Comparison of ENCODE assay signal across 1 cellular context in the genomic region with DNA sequence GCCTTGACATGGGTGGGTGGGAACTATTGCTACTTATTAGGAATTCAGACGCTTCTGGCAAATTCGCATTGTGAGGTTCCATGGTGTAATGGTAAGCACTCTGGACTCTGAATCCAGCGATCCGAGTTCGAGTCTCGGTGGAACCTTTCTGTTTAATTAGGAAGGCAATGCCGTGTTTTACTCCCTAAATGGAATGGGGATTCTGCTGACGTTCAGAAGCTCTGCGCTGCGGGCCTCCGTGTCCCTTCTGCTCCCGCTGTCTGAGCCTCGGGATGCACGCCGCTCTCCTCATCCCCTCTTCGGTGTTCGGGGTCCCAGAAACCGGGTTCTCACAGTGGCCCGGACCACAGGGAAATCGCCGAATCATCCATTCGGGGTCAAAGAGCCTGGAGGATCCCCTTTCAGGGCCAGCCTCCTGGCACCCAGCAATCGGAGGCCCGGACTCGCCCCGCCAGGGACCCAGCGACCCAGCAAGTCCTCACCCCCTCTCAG.
TF ChIP-seq lines count a peak whose summit lies in the region.

No MANE protein-coding gene starts in this region.

TF ChIP-seq in HCT116, 20 proteins besides CTCF, POLR2A, EP300 and RAD21:
- TF ChIP-seq CEBPB (IDR thresholded peaks at IDR 0.05; ENCODE audit: low read depth) (no peak), YY1 (IDR thresholded peaks at IDR 0.05; ENCODE audit: extremely low read depth, insufficient replicate concordance, low read depth, low read length) (no peak), EGR1 (IDR thresholded peaks at IDR 0.05; ENCODE audit: low read depth) (no peak), ZNF274 (IDR thresholded peaks at IDR 0.05; ENCODE audit: low read depth, low read length) (no peak), CBX3 (IDR thresholded peaks at IDR 0.05; ENCODE audit: low read depth) (no peak), JUND (IDR thresholded peaks at IDR 0.05) (no peak), TCF7L2 (IDR thresholded peaks at IDR 0.05; ENCODE audit: borderline replicate concordance, extremely low read depth, insufficient read depth, insufficient read length) (no peak), FOSL1 (IDR thresholded peaks at IDR 0.05; ENCODE audit: low read depth) (no peak), EZH2phosphoT487 (IDR thresholded peaks at IDR 0.05; ENCODE audit: borderline replicate concordance) (no peak)
- TF ChIP-seq, protein P1, sequence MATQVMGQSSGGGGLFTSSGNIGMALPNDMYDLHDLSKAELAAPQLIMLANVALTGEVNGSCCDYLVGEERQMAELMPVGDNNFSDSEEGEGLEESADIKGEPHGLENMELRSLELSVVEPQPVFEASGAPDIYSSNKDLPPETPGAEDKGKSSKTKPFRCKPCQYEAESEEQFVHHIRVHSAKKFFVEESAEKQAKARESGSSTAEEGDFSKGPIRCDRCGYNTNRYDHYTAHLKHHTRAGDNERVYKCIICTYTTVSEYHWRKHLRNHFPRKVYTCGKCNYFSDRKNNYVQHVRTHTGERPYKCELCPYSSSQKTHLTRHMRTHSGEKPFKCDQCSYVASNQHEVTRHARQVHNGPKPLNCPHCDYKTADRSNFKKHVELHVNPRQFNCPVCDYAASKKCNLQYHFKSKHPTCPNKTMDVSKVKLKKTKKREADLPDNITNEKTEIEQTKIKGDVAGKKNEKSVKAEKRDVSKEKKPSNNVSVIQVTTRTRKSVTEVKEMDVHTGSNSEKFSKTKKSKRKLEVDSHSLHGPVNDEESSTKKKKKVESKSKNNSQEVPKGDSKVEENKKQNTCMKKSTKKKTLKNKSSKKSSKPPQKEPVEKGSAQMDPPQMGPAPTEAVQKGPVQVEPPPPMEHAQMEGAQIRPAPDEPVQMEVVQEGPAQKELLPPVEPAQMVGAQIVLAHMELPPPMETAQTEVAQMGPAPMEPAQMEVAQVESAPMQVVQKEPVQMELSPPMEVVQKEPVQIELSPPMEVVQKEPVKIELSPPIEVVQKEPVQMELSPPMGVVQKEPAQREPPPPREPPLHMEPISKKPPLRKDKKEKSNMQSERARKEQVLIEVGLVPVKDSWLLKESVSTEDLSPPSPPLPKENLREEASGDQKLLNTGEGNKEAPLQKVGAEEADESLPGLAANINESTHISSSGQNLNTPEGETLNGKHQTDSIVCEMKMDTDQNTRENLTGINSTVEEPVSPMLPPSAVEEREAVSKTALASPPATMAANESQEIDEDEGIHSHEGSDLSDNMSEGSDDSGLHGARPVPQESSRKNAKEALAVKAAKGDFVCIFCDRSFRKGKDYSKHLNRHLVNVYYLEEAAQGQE (IDR thresholded peaks at IDR 0.05; ENCODE audit: low read depth) = no peak
- TF ChIP-seq, protein P2, sequence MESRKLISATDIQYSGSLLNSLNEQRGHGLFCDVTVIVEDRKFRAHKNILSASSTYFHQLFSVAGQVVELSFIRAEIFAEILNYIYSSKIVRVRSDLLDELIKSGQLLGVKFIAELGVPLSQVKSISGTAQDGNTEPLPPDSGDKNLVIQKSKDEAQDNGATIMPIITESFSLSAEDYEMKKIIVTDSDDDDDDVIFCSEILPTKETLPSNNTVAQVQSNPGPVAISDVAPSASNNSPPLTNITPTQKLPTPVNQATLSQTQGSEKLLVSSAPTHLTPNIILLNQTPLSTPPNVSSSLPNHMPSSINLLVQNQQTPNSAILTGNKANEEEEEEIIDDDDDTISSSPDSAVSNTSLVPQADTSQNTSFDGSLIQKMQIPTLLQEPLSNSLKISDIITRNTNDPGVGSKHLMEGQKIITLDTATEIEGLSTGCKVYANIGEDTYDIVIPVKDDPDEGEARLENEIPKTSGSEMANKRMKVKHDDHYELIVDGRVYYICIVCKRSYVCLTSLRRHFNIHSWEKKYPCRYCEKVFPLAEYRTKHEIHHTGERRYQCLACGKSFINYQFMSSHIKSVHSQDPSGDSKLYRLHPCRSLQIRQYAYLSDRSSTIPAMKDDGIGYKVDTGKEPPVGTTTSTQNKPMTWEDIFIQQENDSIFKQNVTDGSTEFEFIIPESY (IDR thresholded peaks at IDR 0.05; ENCODE audit: extremely low read depth, insufficient replicate concordance, low read length) = no peak
- TF ChIP-seq, protein P3, sequence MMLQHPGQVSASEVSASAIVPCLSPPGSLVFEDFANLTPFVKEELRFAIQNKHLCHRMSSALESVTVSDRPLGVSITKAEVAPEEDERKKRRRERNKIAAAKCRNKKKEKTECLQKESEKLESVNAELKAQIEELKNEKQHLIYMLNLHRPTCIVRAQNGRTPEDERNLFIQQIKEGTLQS (IDR thresholded peaks at IDR 0.05) = no peak; the same call in 1 of the 2 replicates
- TF ChIP-seq, protein P4, sequence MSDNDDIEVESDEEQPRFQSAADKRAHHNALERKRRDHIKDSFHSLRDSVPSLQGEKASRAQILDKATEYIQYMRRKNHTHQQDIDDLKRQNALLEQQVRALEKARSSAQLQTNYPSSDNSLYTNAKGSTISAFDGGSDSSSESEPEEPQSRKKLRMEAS (IDR thresholded peaks at IDR 0.05) = no peak
